In the genomic region with DNA sequence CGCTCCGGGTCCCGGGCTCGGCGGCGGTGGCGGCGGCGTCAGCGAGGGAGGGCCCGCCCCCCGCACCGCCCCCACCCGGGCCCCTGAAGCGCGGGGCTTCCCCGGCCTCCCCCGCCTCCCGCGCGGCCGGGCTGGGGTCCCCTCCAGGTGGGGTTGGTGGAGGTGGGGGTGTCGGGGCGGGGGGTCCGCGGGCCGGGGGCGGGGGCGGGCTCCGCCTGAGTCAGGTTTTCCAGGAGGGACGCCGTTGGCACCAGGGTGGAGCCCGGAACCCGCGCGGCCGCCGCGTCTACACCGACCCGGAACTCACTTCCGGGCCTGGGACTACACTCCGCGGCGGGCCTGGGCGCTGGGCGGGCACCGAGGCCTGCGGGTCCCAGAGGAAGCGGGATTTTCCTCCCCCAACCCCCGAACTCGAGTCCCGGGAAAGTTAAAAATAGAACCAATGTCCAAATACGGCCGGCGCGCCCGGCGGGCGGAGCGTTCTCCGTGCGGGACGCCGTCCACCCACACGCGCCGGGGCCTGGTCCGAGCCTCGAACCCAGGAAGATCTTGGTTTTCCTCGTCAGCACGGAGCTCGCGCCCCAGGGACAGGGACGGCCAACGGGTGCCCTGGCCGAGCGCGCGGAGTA, we compare ENCODE assay signal across 1 cellular context.
TF ChIP-seq lines count a peak whose summit lies in the region.

No MANE protein-coding gene starts in this region.

TF ChIP-seq in GM23338, 12 proteins besides CTCF, POLR2A, EP300 and RAD21:
- TF ChIP-seq ZNF462 (CRISPR knock-in tag; IDR thresholded peaks at IDR 0.05) (no peak), ZNF331 (CRISPR knock-in tag; IDR thresholded peaks at IDR 0.05; ENCODE audit: low read depth) (no peak), JUNB (IDR thresholded peaks at IDR 0.05; ENCODE audit: unreplicated experiment) (no peak), ETS1 (IDR thresholded peaks at IDR 0.05) (no peak), CREB1 (CRISPR knock-in tag; IDR thresholded peaks at IDR 0.05; ENCODE audit: low read depth) (no peak), EZH2phosphoT487 (IDR thresholded peaks at IDR 0.05; ENCODE audit: unreplicated experiment) (no peak), REST (IDR thresholded peaks at IDR 0.05; ENCODE audit: unreplicated experiment) (no peak), NANOG (IDR thresholded peaks at IDR 0.05; ENCODE audit: borderline replicate concordance) (no peak), ZNF114 (CRISPR knock-in tag; IDR thresholded peaks at IDR 0.05) (no peak), EZH2 (IDR thresholded peaks at IDR 0.05; ENCODE audit: low read depth, unreplicated experiment) (no peak), POLR2AphosphoS5 (IDR thresholded peaks at IDR 0.05; ENCODE audit: low read depth) (no peak), STAT1 (IDR thresholded peaks at IDR 0.05; ENCODE audit: unreplicated experiment) (no peak)
TF ChIP-seq in GM23338: peak in this region for 0.
